ENCODE assay signal across 17 cellular contexts in the genomic region with DNA sequence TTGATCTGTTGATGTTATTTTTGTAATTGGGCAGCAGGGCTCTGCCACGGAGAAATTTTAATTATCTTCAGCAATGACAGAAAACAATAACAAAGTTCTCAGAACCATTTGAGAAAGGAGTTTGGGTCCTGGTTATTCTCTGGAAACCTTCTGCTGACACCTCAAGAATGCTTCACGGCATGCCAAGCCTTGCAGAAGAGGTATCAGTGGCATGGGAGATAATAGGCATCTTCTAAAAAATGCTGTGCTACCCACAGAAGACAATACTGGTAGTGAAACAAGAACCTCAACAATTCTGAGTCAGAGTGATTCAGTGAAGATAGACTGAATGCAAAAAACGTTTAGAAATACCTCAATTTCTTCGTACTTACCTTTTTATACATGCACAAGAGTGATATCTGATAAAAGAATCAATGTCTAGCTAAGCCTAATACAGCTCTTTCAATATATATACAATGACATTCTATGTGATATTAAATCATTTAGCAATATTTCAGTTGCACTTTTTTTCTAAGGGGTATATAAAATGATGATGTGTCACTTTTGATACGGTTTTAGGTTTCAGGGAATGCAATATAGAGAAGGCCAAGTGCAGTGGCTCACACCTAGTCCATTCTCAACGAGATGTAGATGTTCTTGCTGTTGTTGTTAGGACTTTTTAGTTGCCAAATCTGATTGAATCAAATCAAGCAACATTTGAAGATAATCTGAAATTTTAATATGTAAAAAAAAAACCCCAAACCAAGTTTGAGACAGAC.
DNase-seq lines count a peak whose midpoint lies in the region; ATAC-seq, FAIRE-seq and TF ChIP-seq lines count a peak whose summit lies in the region.
"Had no signal": no experiment of that assay in that cellular context is flagged by ENCODE, and none has a peak within 500 bp of the region (broad histone marks: within the 10 kb centered on the region; RNA-seq: fewer than 3 reads in every experiment).

No MANE protein-coding gene starts in this region.

- H3K36me3 ChIP-seq in Caco-2 (ENCODE audit: control insufficient read depth, insufficient read depth, low read length) (no peaks in the 10 kb centered on the region), tibial nerve (no peaks in the 10 kb centered on the region), heart right ventricle (no peaks in the 10 kb centered on the region)
- H3K36me3 ChIP-seq: breast epithelium had no signal

- H3K27me3 ChIP-seq in Caco-2 (replicated peaks; ENCODE audit: control insufficient read depth, insufficient read depth, low read length) (no peaks in the 10 kb centered on the region), tibial nerve (no peaks in the 10 kb centered on the region), heart right ventricle (no peaks in the 10 kb centered on the region)
- H3K27me3 ChIP-seq: breast epithelium had no signal

- no peak for TF ChIP-seq POLR2A in tibial nerve (IDR thresholded peaks at IDR 0.05)

- no peak overlapping the region for H3K4me3 Mint-ChIP-seq in Caco-2 (ENCODE audit: unreplicated experiment)
- H3K4me3 Mint-ChIP-seq: activated CD4-positive, alpha-beta T cell treated with anti-CD3 and anti-CD28 coated beads, Interleukin-2, amount 10 ng/mL, durations not matched to agents 24 days and 14 days; effector memory CD8-positive, alpha-beta T cell; natural killer cell; stimulated activated naive CD8-positive, alpha-beta T cell treated with anti-CD3 and anti-CD28 coated beads, Interleukin-15, Interleukin-2, amounts not matched to agents 100 ng/mL and 50 ng/mL, for 24 hours had no signal

- BruUV-seq in Caco-2 (replicated peaks; lab: Mats Ljungman, UMichigan) = no TSS peak

- H3K27me3 Mint-ChIP-seq in Caco-2 (ENCODE audit: insufficient read depth, unreplicated experiment) = no peaks in the 10 kb centered on the region
- H3K27me3 Mint-ChIP-seq: effector memory CD8-positive, alpha-beta T cell; stimulated activated naive CD8-positive, alpha-beta T cell treated with anti-CD3 and anti-CD28 coated beads, Interleukin-15, Interleukin-2, amounts not matched to agents 100 ng/mL and 50 ng/mL, for 24 hours had no signal

- no peaks in the 10 kb centered on the region for H3K36me3 Mint-ChIP-seq in Caco-2 (ENCODE audit: insufficient read depth, unreplicated experiment)
- H3K36me3 Mint-ChIP-seq: natural killer cell had no signal

- no peak for TF ChIP-seq EP300 in tibial nerve (IDR thresholded peaks at IDR 0.05)

- H3K9me3 Mint-ChIP-seq in Caco-2 (ENCODE audit: unreplicated experiment) = peaks cover 11% of the 10 kb centered on the region
- H3K9me3 Mint-ChIP-seq: activated CD4-positive, alpha-beta T cell treated with anti-CD3 and anti-CD28 coated beads, Interleukin-2, amount 10 ng/mL, durations not matched to agents 24 days and 14 days; effector memory CD8-positive, alpha-beta T cell; natural killer cell; stimulated activated naive CD8-positive, alpha-beta T cell treated with anti-CD3 and anti-CD28 coated beads, Interleukin-15, Interleukin-2, amounts not matched to agents 100 ng/mL and 50 ng/mL, for 24 hours had no signal

- CTCF ChIA-PET in Caco-2 (lab: Charles Lee) = no interaction called here

- H3K27ac ChIP-seq in tibial nerve = no peak overlapping the region
- H3K27ac ChIP-seq in heart right ventricle = no peak overlapping the region
- H3K27ac ChIP-seq: breast epithelium had no signal

- H3K27ac Mint-ChIP-seq in Caco-2 (ENCODE audit: unreplicated experiment) = no peak overlapping the region
- H3K27ac Mint-ChIP-seq: activated CD4-positive, alpha-beta T cell treated with anti-CD3 and anti-CD28 coated beads, Interleukin-2, amount 10 ng/mL, durations not matched to agents 24 days and 14 days; effector memory CD8-positive, alpha-beta T cell; natural killer cell; stimulated activated naive CD8-positive, alpha-beta T cell treated with anti-CD3 and anti-CD28 coated beads, Interleukin-15, Interleukin-2, amounts not matched to agents 100 ng/mL and 50 ng/mL, for 24 hours had no signal

- ATAC-seq in GM21529 (IDR thresholded peaks at IDR 0.05; ENCODE audit: unreplicated experiment) = peak; percentile 72
- no peak for ATAC-seq in heart right ventricle
- ATAC-seq: effector memory CD8-positive, alpha-beta T cell; natural killer cell; right cardiac atrium had no signal

- POLR2A ChIA-PET in Caco-2 (lab: Charles Lee) = no interaction called here

- WGBS in tibial nerve, 2 donors = 70 to 74% methylated on average over 6 of the region's 6 CpGs
- WGBS in heart right ventricle, 2 donors = 69 to 70% methylated on average over 6 of the region's 6 CpGs

- no peak for TF ChIP-seq CTCF in fibroblast of the aortic adventitia (IDR thresholded peaks at IDR 0.05; ENCODE audit: insufficient read depth, low read length)
- no peak for TF ChIP-seq CTCF in Caco-2 (IDR thresholded peaks at IDR 0.05; ENCODE audit: insufficient read depth in 1 of 2, low read depth in 1 of 2, low read length in 1 of 2, severe bottlenecking in 1 of 2, unreplicated experiment in 1 of 2)
- TF ChIP-seq CTCF in tibial nerve (IDR thresholded peaks at IDR 0.05) = no peak
- TF ChIP-seq CTCF in heart right ventricle (IDR thresholded peaks at IDR 0.05) = no peak

- H3K4me3 ChIP-seq in fibroblast of the aortic adventitia (ENCODE audit: low read depth, low read length) (no peak overlapping the region), Caco-2 (ENCODE audit: low read depth, low read length) (no peak overlapping the region), tibial nerve (no peak overlapping the region), heart right ventricle (no peak overlapping the region)
- H3K4me3 ChIP-seq: breast epithelium had no signal

- H3K4me1 ChIP-seq in Caco-2 (no peaks in the 10 kb centered on the region), tibial nerve (peaks cover 0 to 6% (median 0%) of the 10 kb centered on the region in 4 donors), heart right ventricle (peaks cover 0 to 10% (median 0%) of the 10 kb centered on the region in 9 donors)
- H3K4me1 ChIP-seq: breast epithelium had no signal

- no peaks in the 10 kb centered on the region for H3K4me1 Mint-ChIP-seq in Caco-2 (ENCODE audit: low read depth, unreplicated experiment)
- H3K4me1 Mint-ChIP-seq: activated CD4-positive, alpha-beta T cell treated with anti-CD3 and anti-CD28 coated beads, Interleukin-2, amount 10 ng/mL, durations not matched to agents 24 days and 14 days; natural killer cell had no signal

- intact Hi-C loops in Caco-2 (cut with micrococcal nuclease; ENCODE audit: unreplicated experiment) (loop anchor here (2.0 to 10.0 kb wide), 3 partner anchors 43 to 497 kb away; no protein-coding TSS in a partner anchor), heart right ventricle (cut with DNase I) (loop anchor here in 8 of 10 donors (2.0 to 10.0 kb wide), 7 partner anchors 213 to 497 kb away; no protein-coding TSS in a partner anchor)

- peak; percentile 59 for DNase-seq in EH (ENCODE audit: low read depth)
- DNase-seq in RCC 7860 (ENCODE audit: low spot score) = peak; percentile 59
- DNase-seq in fibroblast of the aortic adventitia (ENCODE audit: low read depth) = peak; percentile 66
- DNase-seq in OCI-M1 (lab: John Stamatoyannopoulos, UW) = no peak
- no peak for DNase-seq in Caco-2
- DNase-seq in tibial nerve (ENCODE audit: low spot score in 2 of 2) = no peak
- no peak for DNase-seq in heart right ventricle
- DNase-seq: activated CD4-positive, alpha-beta T cell treated with anti-CD3 and anti-CD28 coated beads, Interleukin-2, amount 10 ng/mL, durations not matched to agents 24 days and 14 days; DND-41; effector memory CD8-positive, alpha-beta T cell; glutamatergic neuron; natural killer cell; NCI-H2171 treated with DMSO at 0.1 percent for 48 hours; right cardiac atrium had no signal

- no peaks in the 10 kb centered on the region for H3K9me3 ChIP-seq in Caco-2
- H3K9me3 ChIP-seq in tibial nerve = peaks cover 0 to 11% (median 2%) of the 10 kb centered on the region in 4 donors
- peaks cover 0 to 12% (median 0%) of the 10 kb centered on the region in 11 donors for H3K9me3 ChIP-seq in heart right ventricle

- peak; percentile 70 for FAIRE-seq in RCC 7860 (lab: Jason Lieb, UNC)

Comparison
In these comparisons a context has a peak if more than half of its experiments do, and no peak if none do; other contexts are left out.
1. DNase-seq: peak in EH (single experiment), RCC 7860 (single experiment) and fibroblast of the aortic adventitia (single experiment); none in OCI-M1 (single experiment), Caco-2 (0 of 2), tibial nerve (0 of 2) and heart right ventricle (0 of 2).